28 cellular contexts compared by ENCODE assay signal in the genomic region with DNA sequence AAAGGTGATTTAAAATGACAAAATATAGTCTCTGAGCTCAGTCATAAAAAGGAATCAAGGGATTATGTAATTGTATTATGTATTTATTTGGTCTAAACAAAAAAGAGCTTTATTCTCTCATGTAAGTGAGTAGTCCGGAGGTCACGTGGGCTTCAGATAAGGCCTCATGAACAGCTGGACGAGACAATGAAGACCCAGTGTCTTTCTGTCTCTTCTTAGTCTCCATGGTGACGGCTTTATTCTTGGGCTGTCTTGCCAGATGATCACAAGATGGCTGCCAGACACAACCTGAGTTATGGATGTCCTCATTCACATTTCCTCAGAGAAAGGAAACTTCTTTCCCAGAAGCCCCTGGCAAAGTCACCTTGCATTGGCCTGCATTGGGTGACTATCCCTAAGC.
DNase-seq lines count a peak whose midpoint lies in the region; ATAC-seq, FAIRE-seq and TF ChIP-seq lines count a peak whose summit lies in the region.
"Had no signal": no experiment of that assay in that cellular context is flagged by ENCODE, and none has a peak within 500 bp of the region (broad histone marks: within the 10 kb centered on the region; RNA-seq: fewer than 3 reads in every experiment).

No MANE protein-coding gene starts in this region.

- H3K9ac ChIP-seq in GM12878 (ENCODE audit: control insufficient read depth, insufficient read depth, low read length), result no peak overlapping the region

- no peak overlapping the region for H3K27ac ChIP-seq in GM12878 (ENCODE audit: control insufficient read depth, insufficient read depth)
- H3K27ac ChIP-seq: esophagus muscularis mucosa, gastrocnemius medialis, hepatocyte, pancreas, SK-N-MC, transverse colon had no signal

- TF ChIP-seq RAD21 in GM12878 (IDR thresholded peaks at IDR 0.05; ENCODE audit: insufficient read depth, low read depth, low read length), result no peak

- H2AFZ ChIP-seq in GM12878 (ENCODE audit: control insufficient read depth, low read depth, low read length) (no peak overlapping the region), neuron (ENCODE audit: low read depth, low read length) (peak overlapping the region; percentile 34)
- H2AFZ ChIP-seq: hepatocyte had no signal

- no TSS peak for BruUV-seq in GM12878 (replicated peaks; lab: Mats Ljungman, UMichigan)

- no peak overlapping the region for H3K4me3 ChIP-seq in GM12878
- H3K4me3 ChIP-seq in neuron (ENCODE audit: low read length), result no peak overlapping the region
- H3K4me3 ChIP-seq: esophagus muscularis mucosa, gastrocnemius medialis, hepatocyte, pancreas, SK-N-MC, transverse colon had no signal

- RAD21 ChIA-PET in GM12878 (lab: Charles Lee; ENCODE audit: unreplicated experiment), result interaction anchor here (0.7 to 2.1 kb wide), 11 partner anchors 11 to 129 kb away, joined by 3 to 11 read pairs (median 3); partner anchors contain the start of gene ARF6

- 92% methylated on average over 4 of the region's 4 CpGs for WGBS in GM12878 (ENCODE audit: insufficient coverage, insufficient replicate concordance, low lambda C conversion rate, missing lambda C conversion rate)

- no peak for FAIRE-seq in GM12878 (lab: Jason Lieb, UNC)
- FAIRE-seq: pancreas had no signal

- POLR2A ChIA-PET in GM12878 (lab: Charles Lee), result interaction anchor here (0.9 to 5.1 kb wide), 6 partner anchors 9 to 61 kb away, joined by 3 to 29 read pairs (median 4); no protein-coding TSS in a partner anchor

- no peak for TF ChIP-seq POLR2A in GM12878 (IDR thresholded peaks at IDR 0.05; ENCODE audit: low read depth, low read length)

- H3K4me2 ChIP-seq in GM12878 (ENCODE audit: control insufficient read depth, insufficient read depth), result no peak overlapping the region
- H3K4me2 ChIP-seq: hepatocyte had no signal

- H3K4me1 ChIP-seq in GM12878 (ENCODE audit: control insufficient read depth, insufficient read depth, low read length) (peaks cover 12% of the 10 kb centered on the region), neuron (ENCODE audit: insufficient read depth, low read length) (peaks cover 25% of the 10 kb centered on the region)
- H3K4me1 ChIP-seq: gastrocnemius medialis had no signal

- SMC1A ChIA-PET in GM12878 (lab: Charles Lee; ENCODE audit: uncharacterized antibody, unreplicated experiment), result interaction anchor here (0.8 to 6.6 kb wide), 11 partner anchors 8 to 128 kb away, joined by 3 to 72 read pairs (median 4); no protein-coding TSS in a partner anchor

- no peak for ATAC-seq in GM12878
- ATAC-seq: effector memory CD8-positive, alpha-beta T cell; gastrocnemius medialis; pancreas; right cardiac atrium; stimulated activated naive CD8-positive, alpha-beta T cell treated with anti-CD3 and anti-CD28 coated beads, Interleukin-15, Interleukin-2, amounts not matched to agents 100 U/mL and 50 U/mL, for 24 hours had no signal

- no peaks in the 10 kb centered on the region for H3K9me3 ChIP-seq in GM12878 (replicated peaks; ENCODE audit: control insufficient read depth, insufficient read depth, low read length)
- no peaks in the 10 kb centered on the region for H3K9me3 ChIP-seq in neuron (ENCODE audit: low read length)
- H3K9me3 ChIP-seq: esophagus muscularis mucosa, gastrocnemius medialis, pancreas, transverse colon had no signal

- TF ChIP-seq CTCF in GM12878 (IDR thresholded peaks at IDR 0.05 in 2 of 3, conservative IDR thresholded peaks at IDR 0.05 in 1 of 3; ENCODE audit: control insufficient read depth in 2 of 3, extremely low read depth in 1 of 3, insufficient read depth in 1 of 3, low read depth in 3 of 3, low read length in 3 of 3), result no peak

- CTCF ChIA-PET in GM12878 (lab: Yijun Ruan, JAX), result interaction anchor here (0.7 to 2.2 kb wide), 6 partner anchors 9 to 126 kb away, joined by 3 to 10 read pairs (median 4); no protein-coding TSS in a partner anchor

- no peaks in the 10 kb centered on the region for H4K20me1 ChIP-seq in GM12878 (ENCODE audit: control insufficient read depth, insufficient read depth)

- DNase-seq in D341Med (ENCODE audit: low spot score), result peak; percentile 74
- peak; percentile 92 to 96 for DNase-seq in NCI-H524 (lab: John Stamatoyannopoulos, UW)
- no peak for DNase-seq in GM12878 (ENCODE audit: low read depth, low spot score)
- DNase-seq in NCI-H774 (lab: John Stamatoyannopoulos, UW), result no peak
- no peak for DNase-seq in HK-2 (ENCODE audit: unreplicated experiment)
- no peak for DNase-seq in cerebellar nuclear complex (lab: John Stamatoyannopoulos, UW)
- DNase-seq: activated CD4-positive, alpha-beta T cell treated with anti-CD3 and anti-CD28 coated beads, Interleukin-2, amount 50 U/mL, for 1 hour; amniotic stem cell; CD4-positive, CD25-positive, alpha-beta regulatory T cell; DMS53; effector memory CD8-positive, alpha-beta T cell; gastrocnemius medialis; GDM1; KBM-7; MM.1S; naive B cell; NCI-H1417; NCI-H2081 treated with DMSO at 0.1 percent for 48 hours; NCI-H446 treated with DMSO at 0.1 percent for 48 hours; pancreas; right cardiac atrium; stimulated activated CD4-positive, alpha-beta T cell treated with anti-CD3 and anti-CD28 coated beads, Interleukin-4, amount 100 ng/mL, for 4 hours; stimulated activated naive CD8-positive, alpha-beta T cell treated with anti-CD3 and anti-CD28 coated beads, Interleukin-15, Interleukin-2, amounts not matched to agents 100 U/mL and 50 U/mL, for 24 hours; transverse colon had no signal

- no peak for TF ChIP-seq EP300 in GM12878 (IDR thresholded peaks at IDR 0.05; ENCODE audit: borderline replicate concordance in 1 of 2, control insufficient read depth in 1 of 2, low read depth in 2 of 2, low read length in 2 of 2)

- intact Hi-C loops in GM12878 (cut with micrococcal nuclease; ENCODE audit: unreplicated experiment), result no loop called here

- H3K27me3 ChIP-seq in GM12878 (replicated peaks in 1 of 2; ENCODE audit: control insufficient read depth in 2 of 2, insufficient read depth in 2 of 2, low read length in 1 of 2), result no peaks in the 10 kb centered on the region
- no peaks in the 10 kb centered on the region for H3K27me3 ChIP-seq in neuron (ENCODE audit: insufficient read depth, low read length)
- H3K27me3 ChIP-seq: esophagus muscularis mucosa, gastrocnemius medialis, hepatocyte, pancreas, transverse colon had no signal

- no peaks in the 10 kb centered on the region for H3K79me2 ChIP-seq in GM12878 (ENCODE audit: control insufficient read depth, insufficient read depth, low read length)
- H3K79me2 ChIP-seq: hepatocyte had no signal

- in situ Hi-C loops in GM12878 (cut with MboI), result no loop called here

- H3K36me3 ChIP-seq in GM12878 (ENCODE audit: control insufficient read depth in 2 of 2, insufficient read depth in 2 of 2, low read length in 1 of 2) (no peaks in the 10 kb centered on the region), neuron (ENCODE audit: insufficient read depth, low read length) (no peaks in the 10 kb centered on the region)
- H3K36me3 ChIP-seq: esophagus muscularis mucosa, gastrocnemius medialis, pancreas, transverse colon had no signal

TF ChIP-seq in GM12878, 131 proteins besides CTCF, POLR2A, EP300 and RAD21:
- TF ChIP-seq PBX3 (IDR thresholded peaks at IDR 0.05; ENCODE audit: insufficient replicate concordance, low read depth, low read length), result no peak
- 0 out of 2 replicates have a peak, but pooled peaks have one; percentile 23 for TF ChIP-seq YY1 (IDR thresholded peaks at IDR 0.05; ENCODE audit: low read depth, low read length)

Comparison
In these comparisons a context has a peak if more than half of its experiments do, and no peak if none do; other contexts are left out.
1. DNase-seq: peak in D341Med (single experiment) and NCI-H524 (2 of 2); none in GM12878 (single experiment), NCI-H774 (single experiment), HK-2 (single experiment) and cerebellar nuclear complex (0 of 2).